In the genomic region with DNA sequence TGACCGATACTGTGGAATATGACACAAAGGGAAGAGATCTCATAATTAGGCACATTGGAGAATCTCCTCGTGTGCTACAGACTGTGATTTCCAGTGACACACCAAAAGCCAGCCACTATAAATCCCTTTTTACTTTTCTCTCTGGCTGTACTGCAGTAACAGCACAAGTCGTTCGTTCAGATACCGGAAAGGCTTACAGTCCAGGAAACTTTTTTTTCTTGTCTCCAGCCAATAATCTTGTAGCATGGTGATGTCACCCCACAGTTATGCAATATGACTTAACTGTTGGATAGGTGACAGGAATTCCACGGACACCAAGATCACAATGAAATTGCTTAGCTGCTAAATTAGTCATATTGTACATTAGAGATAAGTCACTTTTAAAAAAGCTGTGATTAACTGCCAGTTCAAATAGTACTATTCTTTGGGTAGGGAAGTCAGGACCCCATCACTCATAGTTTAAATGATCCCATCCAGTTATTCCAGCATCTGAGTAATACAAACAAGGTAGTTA, we compare ENCODE assay signal across 1 cellular context.
TF ChIP-seq lines count a peak whose summit lies in the region.

No MANE protein-coding gene starts in this region.

TF ChIP-seq in WTC11, 78 proteins besides CTCF, POLR2A, EP300 and RAD21 (continued from another document):
- TF ChIP-seq, protein P1, sequence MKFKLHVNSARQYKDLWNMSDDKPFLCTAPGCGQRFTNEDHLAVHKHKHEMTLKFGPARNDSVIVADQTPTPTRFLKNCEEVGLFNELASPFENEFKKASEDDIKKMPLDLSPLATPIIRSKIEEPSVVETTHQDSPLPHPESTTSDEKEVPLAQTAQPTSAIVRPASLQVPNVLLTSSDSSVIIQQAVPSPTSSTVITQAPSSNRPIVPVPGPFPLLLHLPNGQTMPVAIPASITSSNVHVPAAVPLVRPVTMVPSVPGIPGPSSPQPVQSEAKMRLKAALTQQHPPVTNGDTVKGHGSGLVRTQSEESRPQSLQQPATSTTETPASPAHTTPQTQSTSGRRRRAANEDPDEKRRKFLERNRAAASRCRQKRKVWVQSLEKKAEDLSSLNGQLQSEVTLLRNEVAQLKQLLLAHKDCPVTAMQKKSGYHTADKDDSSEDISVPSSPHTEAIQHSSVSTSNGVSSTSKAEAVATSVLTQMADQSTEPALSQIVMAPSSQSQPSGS (CRISPR knock-in tag; IDR thresholded peaks at IDR 0.05; ENCODE audit: borderline replicate concordance, low read depth): no peak
- TF ChIP-seq ELF4 (CRISPR knock-in tag; IDR thresholded peaks at IDR 0.05; ENCODE audit: low read depth): no peak
